16 cellular contexts compared by ENCODE assay signal in the genomic region with DNA sequence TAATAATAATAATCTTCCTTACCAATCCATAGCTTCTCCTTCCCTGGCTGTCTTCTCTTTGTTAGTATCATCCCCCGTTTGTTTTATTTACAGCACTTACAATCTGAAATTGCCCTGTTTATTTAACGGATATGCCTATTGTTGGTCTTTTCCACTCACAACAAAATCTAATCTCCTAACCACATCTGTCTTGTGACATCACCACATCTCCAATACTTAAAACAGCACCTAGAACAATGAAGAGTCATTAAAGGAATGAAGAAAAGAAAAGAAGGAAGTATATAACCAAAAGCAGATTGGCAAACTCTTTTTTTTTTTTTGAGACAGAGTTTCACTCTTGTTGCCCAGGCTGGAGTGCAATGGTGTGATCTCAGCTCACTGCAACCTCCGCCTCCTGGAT.
"Had no signal": no experiment of that assay in that cellular context is flagged by ENCODE, and none has a peak within 500 bp of the region (broad histone marks: within the 10 kb centered on the region; RNA-seq: fewer than 3 reads in every experiment).

No MANE protein-coding gene starts in this region.

- H3K27ac ChIP-seq: coronary artery, foreskin keratinocyte, parathyroid adenoma had no signal

- H3K27me3 ChIP-seq: foreskin keratinocyte had no signal

- DNase-seq: activated B cell treated with CpG ODN at 0.5 μM for 24 hours; activated CD4-positive, alpha-beta T cell treated with anti-CD3 and anti-CD28 coated beads, Interleukin-2, amount 10 ng/mL, durations not matched to agents 24 days and 14 days; activated naive CD4-positive, alpha-beta T cell; caudate nucleus; effector memory CD4-positive, alpha-beta T cell; erythroblast; foreskin keratinocyte; left colon; stimulated activated CD4-positive, alpha-beta T cell treated with anti-CD3 and anti-CD28 coated beads, Interleukin-2, amount 100 ng/mL, for 48 hours; stimulated activated naive CD4-positive, alpha-beta T cell treated with Interleukin-2 at 50 U/mL for 16 hours; T1000; trophoblast cell had no signal

- H3K27me3 Mint-ChIP-seq: activated CD4-positive, alpha-beta T cell treated with anti-CD3 and anti-CD28 coated beads, Interleukin-2, amount 10 ng/mL, durations not matched to agents 24 days and 14 days had no signal

- H3K4me1 Mint-ChIP-seq: activated B cell treated with CpG ODN at 0.5 μM for 24 hours had no signal

- H3K27ac Mint-ChIP-seq: activated B cell treated with CpG ODN at 0.5 μM for 24 hours; activated CD4-positive, alpha-beta T cell treated with anti-CD3 and anti-CD28 coated beads, Interleukin-2, amount 10 ng/mL, durations not matched to agents 24 days and 14 days; activated T-helper 1 cell treated with anti-CD3 and anti-CD28 coated beads, Interleukin-12 subunit alpha, Interleukin-12 subunit beta, Interleukin-2, Interleukin-4 antibody, amounts not matched to agents 30 ng/mL and 10 ng/mL and 1 ng/mL, durations not matched to agents 14 hours and 24 hours and 36 hours had no signal

- H3K36me3 Mint-ChIP-seq: naive thymus-derived CD4-positive, alpha-beta T cell had no signal

- H3K9ac ChIP-seq: parathyroid adenoma had no signal

- H3K79me2 ChIP-seq: parathyroid adenoma had no signal

- H2AFZ ChIP-seq: parathyroid adenoma had no signal

- H3K4me3 Mint-ChIP-seq: activated B cell treated with CpG ODN at 0.5 μM for 24 hours; activated CD4-positive, alpha-beta T cell treated with anti-CD3 and anti-CD28 coated beads, Interleukin-2, amount 10 ng/mL, durations not matched to agents 24 days and 14 days; activated T-helper 1 cell treated with anti-CD3 and anti-CD28 coated beads, Interleukin-12 subunit alpha, Interleukin-12 subunit beta, Interleukin-2, Interleukin-4 antibody, amounts not matched to agents 30 ng/mL and 10 ng/mL and 1 ng/mL, durations not matched to agents 14 hours and 24 hours and 36 hours; naive thymus-derived CD4-positive, alpha-beta T cell had no signal

- H3K4me3 ChIP-seq: coronary artery had no signal

- H3K4me1 ChIP-seq: foreskin keratinocyte, parathyroid adenoma had no signal

- H3K9me3 Mint-ChIP-seq: activated B cell treated with CpG ODN at 0.5 μM for 24 hours; activated CD4-positive, alpha-beta T cell treated with anti-CD3 and anti-CD28 coated beads, Interleukin-2, amount 10 ng/mL, durations not matched to agents 24 days and 14 days; activated T-helper 1 cell treated with anti-CD3 and anti-CD28 coated beads, Interleukin-12 subunit alpha, Interleukin-12 subunit beta, Interleukin-2, Interleukin-4 antibody, amounts not matched to agents 30 ng/mL and 10 ng/mL and 1 ng/mL, durations not matched to agents 14 hours and 24 hours and 36 hours; naive thymus-derived CD4-positive, alpha-beta T cell had no signal
